In genomic region chr1:247331172-247331525, GRCh38 we compare ENCODE assay signal across 1 cellular context.
TF ChIP-seq lines count a peak whose summit lies in the region.

No MANE protein-coding gene starts in this region.

TF ChIP-seq in K562, 482 proteins besides CTCF, POLR2A, EP300 and RAD21 (continued from another document and continues in another):
- TF ChIP-seq ZNF395 (CRISPR knock-in tag; IDR thresholded peaks at IDR 0.05): 0 out of 2 replicates have a peak, but pooled peaks have one; percentile 9
- peak; percentile 49; the same call in 1 of the 2 replicates for TF ChIP-seq XRCC5 (IDR thresholded peaks at IDR 0.05; ENCODE audit: low read depth, low read length)
- 0 out of 2 replicates have a peak, but pooled peaks have one; percentile 20 for TF ChIP-seq NCOA1 (IDR thresholded peaks at IDR 0.05; ENCODE audit: low read depth)
- no peak for TF ChIP-seq ZNF431 (CRISPR knock-in tag; IDR thresholded peaks at IDR 0.05)
- TF ChIP-seq CCNT2 (IDR thresholded peaks at IDR 0.05; ENCODE audit: borderline replicate concordance, extremely low read depth, insufficient read length, low read depth, low read length): no peak
- peak; percentile 49; the same call in 1 of the 2 replicates for TF ChIP-seq ZNF263 (CRISPR knock-in tag; IDR thresholded peaks at IDR 0.05; ENCODE audit: borderline replicate concordance)
- no peak for TF ChIP-seq BCLAF1 (IDR thresholded peaks at IDR 0.05; ENCODE audit: borderline replicate concordance in 1 of 2, control insufficient read depth in 1 of 2, low read depth in 2 of 2, low read length in 1 of 2)
- no peak for TF ChIP-seq MBD1 (CRISPR knock-in tag; IDR thresholded peaks at IDR 0.05)
- 0 out of 2 replicates have a peak, but pooled peaks have one; percentile 8 for TF ChIP-seq ETV1 (tag; conservative IDR thresholded peaks at IDR 0.05; ENCODE audit: low read depth)
- TF ChIP-seq HDAC1 (IDR thresholded peaks at IDR 0.05): peak in 1 of 2 experiments; percentile 70; a peak in 1 of 4 replicates
- peak; percentile 24 to 67; a peak in 1 of 4 replicates for TF ChIP-seq MLLT1 (IDR thresholded peaks at IDR 0.05)
- peak; percentile 65 for TF ChIP-seq TBP (optimal IDR thresholded peaks at IDR 0.05; ENCODE audit: low read depth, low read length)
- TF ChIP-seq ETV5 (CRISPR knock-in tag; IDR thresholded peaks at IDR 0.05; ENCODE audit: low read depth): peak; percentile 65
- no peak for TF ChIP-seq RBM25 (IDR thresholded peaks at IDR 0.05; ENCODE audit: low read depth, low read length, severe bottlenecking)
- TF ChIP-seq E2F5 (CRISPR knock-in tag; IDR thresholded peaks at IDR 0.05): no peak
- TF ChIP-seq TCF15 (CRISPR knock-in tag; IDR thresholded peaks at IDR 0.05): no peak
- TF ChIP-seq BCOR (IDR thresholded peaks at IDR 0.05): peak; percentile 39; the same call in 1 of the 2 replicates
- peak; percentile 64; the same call in 1 of the 2 replicates for TF ChIP-seq TAF7 (tag; IDR thresholded peaks at IDR 0.05)
- no peak for TF ChIP-seq ZNF707 (CRISPR knock-in tag; conservative IDR thresholded peaks at IDR 0.05)
- peak; percentile 63 for TF ChIP-seq HMGXB4 (CRISPR knock-in tag; IDR thresholded peaks at IDR 0.05)
- peak; percentile 20 to 76; a peak in 2 of 4 replicates for TF ChIP-seq MAZ (CRISPR knock-in tag; conservative IDR thresholded peaks at IDR 0.05 in 1 of 2, IDR thresholded peaks at IDR 0.05 in 1 of 2)
- peak; percentile 66 to 97; a peak in 3 of 4 replicates for TF ChIP-seq UBTF (IDR thresholded peaks at IDR 0.05; ENCODE audit: borderline replicate concordance in 1 of 2, low read depth in 2 of 2, low read length in 2 of 2)
- peak; percentile 65 for TF ChIP-seq CREM (IDR thresholded peaks at IDR 0.05; ENCODE audit: low read depth)
- peak; percentile 86 for TF ChIP-seq POLR2G (IDR thresholded peaks at IDR 0.05; ENCODE audit: low read depth, low read length)
- TF ChIP-seq E2F6 (IDR thresholded peaks at IDR 0.05; ENCODE audit: borderline replicate concordance in 1 of 2, extremely low read depth in 1 of 2, insufficient read depth in 1 of 2, insufficient read length in 1 of 2, low read depth in 1 of 2, low read length in 1 of 2, poor library complexity in 1 of 2, severe bottlenecking in 1 of 2): peak in 1 of 2 experiments; percentile 50
- no peak for TF ChIP-seq THRAP3 (IDR thresholded peaks at IDR 0.05; ENCODE audit: borderline replicate concordance)
- peak; percentile 48 for TF ChIP-seq CXXC5 (CRISPR knock-in tag; IDR thresholded peaks at IDR 0.05)
- 0 out of 2 replicates have a peak, but pooled peaks have one; percentile 41 for TF ChIP-seq PHB (CRISPR knock-in tag; IDR thresholded peaks at IDR 0.05)
- TF ChIP-seq ZBTB17 (CRISPR knock-in tag; IDR thresholded peaks at IDR 0.05): 0 out of 2 replicates have a peak, but pooled peaks have one; percentile 53
- TF ChIP-seq POLR2AphosphoS5 (IDR thresholded peaks at IDR 0.05; ENCODE audit: control insufficient read depth, insufficient read depth, low read depth, low read length): peak; percentile 73
- TF ChIP-seq NUFIP1 (IDR thresholded peaks at IDR 0.05; ENCODE audit: partially characterized antibody): no peak
- peak; percentile 9 for TF ChIP-seq HMGN3 (IDR thresholded peaks at IDR 0.05; ENCODE audit: borderline replicate concordance, extremely low read depth, insufficient read length, low read depth, low read length)
- no peak for TF ChIP-seq NCOA2 (IDR thresholded peaks at IDR 0.05; ENCODE audit: partially characterized antibody in 2 of 2)
- TF ChIP-seq CHD1 (IDR thresholded peaks at IDR 0.05; ENCODE audit: low read length): peak; percentile 79
- peak in 1 of 2 experiments; percentile 20; a peak in 1 of 4 replicates for TF ChIP-seq MNT (conservative IDR thresholded peaks at IDR 0.05)
- TF ChIP-seq BHLHE40 (IDR thresholded peaks at IDR 0.05; ENCODE audit: low read length): peak; percentile 89
- TF ChIP-seq MTA3 (IDR thresholded peaks at IDR 0.05; ENCODE audit: borderline replicate concordance): peak; percentile 34; the same call in 1 of the 2 replicates
- no peak for TF ChIP-seq ARHGAP35 (IDR thresholded peaks at IDR 0.05; ENCODE audit: partially characterized antibody)
- TF ChIP-seq SP2 (IDR thresholded peaks at IDR 0.05; ENCODE audit: extremely low read depth, low read depth, low read length, poor library complexity, severe bottlenecking): peak; percentile 15
